Comparison of ENCODE assay signal across 22 cellular contexts in genomic region chr22:49199224-49199623, GRCh38.
"Had no signal": no experiment of that assay in that cellular context is flagged by ENCODE, and none has a peak within 500 bp of the region (broad histone marks: within the 10 kb centered on the region; RNA-seq: fewer than 3 reads in every experiment).

No MANE protein-coding gene starts in this region.

- H3K4me1 Mint-ChIP-seq: activated CD4-positive, alpha-beta T cell treated with anti-CD3 and anti-CD28 coated beads, Interleukin-2, amount 10 ng/mL, durations not matched to agents 7 days and 5 days; naive B cell had no signal

- H3K27ac ChIP-seq: cardiac muscle cell, left ventricle myocardium inferior, neural progenitor cell, parathyroid adenoma, SK-N-MC had no signal

- H3K27me3 Mint-ChIP-seq: activated CD4-positive, alpha-beta T cell treated with anti-CD3 and anti-CD28 coated beads, Interleukin-2, amount 10 ng/mL, durations not matched to agents 7 days and 5 days had no signal

- H3K4me2 ChIP-seq: neural progenitor cell had no signal

- H3K4me1 ChIP-seq: left ventricle myocardium inferior, parathyroid adenoma had no signal

- H3K27ac Mint-ChIP-seq: activated CD4-positive, alpha-beta T cell treated with anti-CD3 and anti-CD28 coated beads, Interleukin-2, amount 10 ng/mL, durations not matched to agents 7 days and 5 days; activated CD8-positive, alpha-beta T cell treated with anti-CD3 and anti-CD28 coated beads, Interleukin-2, amount 10 ng/mL, durations not matched to agents 7 days and 5 days; activated naive CD4-positive, alpha-beta T cell treated with anti-CD3 and anti-CD28 coated beads, Interleukin-2, amount 50 U/mL, for 72 hours; naive B cell; neural progenitor cell; stimulated activated naive CD8-positive, alpha-beta T cell treated with anti-CD3 and anti-CD28 coated beads, Interleukin-15, Interleukin-2, amounts not matched to agents 100 ng/mL and 50 ng/mL, for 24 hours; T-helper 2 cell treated with Interferon-gamma antibody and Interleukin-4, amounts not matched to agents 5 μg/mL and 100 μg/mL, for 36 hours had no signal

- ATAC-seq: activated CD8-positive, alpha-beta T cell treated with anti-CD3 and anti-CD28 coated beads, Interleukin-2, amount 10 ng/mL, durations not matched to agents 7 days and 5 days; activated naive CD4-positive, alpha-beta T cell treated with anti-CD3 and anti-CD28 coated beads, Interleukin-2, amount 50 U/mL, for 72 hours; activated T-cell treated with anti-CD3 and anti-CD28 coated beads, Interleukin-2, amount 50 U/mL, for 4 hours; mucosa of descending colon had no signal

- H3K27me3 ChIP-seq: neural progenitor cell had no signal

- H3K79me2 ChIP-seq: parathyroid adenoma had no signal

- H3K9me3 ChIP-seq: left ventricle myocardium inferior, mucosa of descending colon had no signal

- FAIRE-seq: colon, endometrium, frontal cortex had no signal

- H2AFZ ChIP-seq: neural progenitor cell, parathyroid adenoma had no signal

- DNase-seq: activated CD4-positive, alpha-beta T cell treated with anti-CD3 and anti-CD28 coated beads, Interleukin-2, amount 10 ng/mL, durations not matched to agents 7 days and 5 days; activated CD8-positive, alpha-beta T cell treated with anti-CD3 and anti-CD28 coated beads, Interleukin-2, amount 10 ng/mL, durations not matched to agents 7 days and 5 days; activated gamma-delta T cell; activated T-cell treated with anti-CD3 and anti-CD28 coated beads, Interleukin-2, amount 50 U/mL, for 4 hours; amniotic stem cell; hypothalamus; left ventricle myocardium inferior; mucosa of descending colon; naive B cell; retina; SHP77; trophoblast cell had no signal

- H3K4me3 Mint-ChIP-seq: activated CD4-positive, alpha-beta T cell treated with anti-CD3 and anti-CD28 coated beads, Interleukin-2, amount 10 ng/mL, durations not matched to agents 7 days and 5 days; activated CD8-positive, alpha-beta T cell treated with anti-CD3 and anti-CD28 coated beads, Interleukin-2, amount 10 ng/mL, durations not matched to agents 7 days and 5 days; activated T-cell treated with anti-CD3 and anti-CD28 coated beads, Interleukin-2, amount 50 U/mL, for 4 hours; naive B cell; neural progenitor cell; stimulated activated naive CD8-positive, alpha-beta T cell treated with anti-CD3 and anti-CD28 coated beads, Interleukin-15, Interleukin-2, amounts not matched to agents 100 ng/mL and 50 ng/mL, for 24 hours; T-helper 2 cell treated with Interferon-gamma antibody and Interleukin-4, amounts not matched to agents 5 μg/mL and 100 μg/mL, for 36 hours had no signal

- H3K4me3 ChIP-seq: cardiac muscle cell, left ventricle myocardium inferior, mucosa of descending colon, neural progenitor cell, SK-N-MC had no signal

- H3K36me3 Mint-ChIP-seq: activated naive CD4-positive, alpha-beta T cell treated with anti-CD3 and anti-CD28 coated beads, Interleukin-2, amount 50 U/mL, for 72 hours; naive B cell; neural progenitor cell had no signal

- H3K9me3 Mint-ChIP-seq: activated CD4-positive, alpha-beta T cell treated with anti-CD3 and anti-CD28 coated beads, Interleukin-2, amount 10 ng/mL, durations not matched to agents 7 days and 5 days; activated naive CD4-positive, alpha-beta T cell treated with anti-CD3 and anti-CD28 coated beads, Interleukin-2, amount 50 U/mL, for 72 hours; activated T-cell treated with anti-CD3 and anti-CD28 coated beads, Interleukin-2, amount 50 U/mL, for 4 hours; naive B cell; neural progenitor cell; stimulated activated naive CD8-positive, alpha-beta T cell treated with anti-CD3 and anti-CD28 coated beads, Interleukin-15, Interleukin-2, amounts not matched to agents 100 ng/mL and 50 ng/mL, for 24 hours; T-helper 2 cell treated with Interferon-gamma antibody and Interleukin-4, amounts not matched to agents 5 μg/mL and 100 μg/mL, for 36 hours had no signal

- H3K36me3 ChIP-seq: cardiac muscle cell, left ventricle myocardium inferior, neural progenitor cell had no signal

- H3K9ac ChIP-seq: neural progenitor cell, parathyroid adenoma had no signal
